Comparison of ENCODE assay signal across 13 cellular contexts in the genomic region with DNA sequence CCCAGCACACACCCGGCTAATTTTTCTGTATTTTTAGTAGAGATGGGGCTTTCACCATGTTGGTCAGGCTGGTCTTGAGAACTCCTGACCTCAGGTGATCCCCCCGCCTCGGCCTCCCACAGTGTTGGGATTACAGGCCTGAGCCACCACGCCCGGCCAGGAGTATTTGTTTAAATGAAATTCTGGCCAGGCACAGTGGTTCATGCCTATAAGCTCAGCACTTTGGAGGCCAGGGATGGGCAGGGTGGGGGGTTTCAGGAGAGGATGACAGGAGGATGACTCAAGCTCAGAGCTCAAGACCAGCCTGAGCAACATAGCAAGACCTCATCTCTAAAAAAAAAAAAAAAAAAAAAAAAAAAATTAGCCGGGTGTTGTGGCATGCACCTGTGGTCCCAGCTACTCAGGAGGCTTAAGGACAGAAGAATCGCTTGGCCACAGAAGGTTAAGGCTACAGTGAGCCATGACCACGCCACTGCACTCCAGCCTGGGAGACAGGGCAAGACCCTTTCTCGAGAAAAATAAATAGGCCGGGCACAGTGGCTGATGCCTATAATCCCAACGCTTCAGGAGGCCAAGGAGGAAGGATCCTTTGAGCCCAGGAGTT. TPM values are rescaled to one million over a fixed set of nuclear protein-coding genes. Genes with fewer than 3 reads are reported as not detected.
DNase-seq lines count a peak whose midpoint lies in the region.
"Had no signal": no experiment of that assay in that cellular context is flagged by ENCODE, and none has a peak within 500 bp of the region (broad histone marks: within the 10 kb centered on the region; RNA-seq: fewer than 3 reads in every experiment).

No MANE protein-coding gene starts in this region.

- peak; percentile 9 for DNase-seq in stimulated activated CD4-positive, alpha-beta T cell treated with anti-CD3 and anti-CD28 coated beads, Interleukin-4, amount 100 ng/mL, for 24 hours
- no peak for DNase-seq in stimulated activated CD4-positive, alpha-beta T cell treated with anti-CD3 and anti-CD28 coated beads, Interleukin-4, amount 100 ng/mL, for 4 hours
- DNase-seq in amniotic epithelial cell (ENCODE audit: low read depth) (peak; percentile 33), islet precursor cell (peak; percentile 68), caudate nucleus (lab: John Stamatoyannopoulos, UW) (no peak), posterior vena cava (ENCODE audit: low spot score) (no peak), DMS79 (lab: John Stamatoyannopoulos, UW) (no peak)
- DNase-seq in activated T-cell treated with anti-CD3 and anti-CD28 coated beads, Interleukin-2, amount 50 U/mL, for 1 hour = no peak
- DNase-seq: activated gamma-delta T cell treated with Interleukin-2 at 50 U/mL for 16 hours, BE2C, NCI-H187 treated with DMSO at 0.1 percent for 48 hours had no signal

- intact Hi-C loops in posterior vena cava (cut with DNase I) = no loop called here

- H3K27ac ChIP-seq in caudate nucleus (ENCODE audit: low read depth, low read length) = no peak overlapping the region
- H3K27ac ChIP-seq: HL-60, suprapubic skin had no signal

RNA-seq across cellular contexts. Expression of a gene that starts 8.2 kb away (rescaled TPM):
- total RNA-seq in posterior vena cava = not detected

RNA-seq across cellular contexts. Expression of a gene that starts 25.2 kb away (rescaled TPM):
- 100 to 1,000 TPM; 219 to 282 TPM for total RNA-seq in posterior vena cava

RNA-seq across cellular contexts. Expression of a gene that starts 26.8 kb away (rescaled TPM):
- total RNA-seq in posterior vena cava = 1 to 10 TPM in 1 of 2 donors, under 1 TPM in 1; 0.86 to 1.9 TPM
- total RNA-seq: suprapubic skin had no signal

RNA-seq across cellular contexts. Expression of a gene that starts 29.3 kb away (rescaled TPM):
- total RNA-seq in posterior vena cava = 10 to 100 TPM; 44.6 to 53.4 TPM

RNA-seq across cellular contexts. Expression of a gene that starts 39.8 kb away (rescaled TPM):
- 1,000 to 10,000 TPM; 2,854 to 3,275 TPM for total RNA-seq in posterior vena cava

Comparison
In these comparisons a context has a peak if more than half of its experiments do, and no peak if none do; other contexts are left out.
1. DNase-seq: peak in stimulated activated CD4-positive, alpha-beta T cell treated with anti-CD3 and anti-CD28 coated beads, Interleukin-4, amount 100 ng/mL, for 24 hours (single experiment), amniotic epithelial cell (single experiment) and islet precursor cell (single experiment); none in stimulated activated CD4-positive, alpha-beta T cell treated with anti-CD3 and anti-CD28 coated beads, Interleukin-4, amount 100 ng/mL, for 4 hours (0 of 2), caudate nucleus (0 of 61), activated T-cell treated with anti-CD3 and anti-CD28 coated beads, Interleukin-2, amount 50 U/mL, for 1 hour (single experiment), posterior vena cava (single experiment) and DMS79 (single experiment).